Comparison of ENCODE assay signal across 26 cellular contexts in the genomic region with DNA sequence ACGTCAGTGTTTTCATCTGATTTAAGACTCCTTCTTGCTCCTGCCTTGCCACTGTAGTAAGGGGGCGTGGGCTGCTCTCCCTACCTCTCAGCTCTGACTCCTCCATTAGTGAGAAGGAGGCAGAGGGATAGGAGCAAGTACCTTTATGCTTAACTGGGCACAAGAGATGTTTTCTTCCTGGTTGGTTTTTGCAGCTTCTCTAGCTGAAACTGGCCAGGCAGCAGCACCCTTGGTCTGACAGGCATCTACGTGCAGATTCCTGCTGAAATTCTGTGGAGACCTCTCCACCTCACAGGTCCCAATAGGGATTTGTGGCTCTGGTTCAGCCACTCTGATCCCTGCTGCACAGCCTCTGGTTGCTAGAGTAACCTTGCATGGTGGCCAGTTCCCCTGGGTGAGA.
"Had no signal": no experiment of that assay in that cellular context is flagged by ENCODE, and none has a peak within 500 bp of the region (broad histone marks: within the 10 kb centered on the region; RNA-seq: fewer than 3 reads in every experiment).

No MANE protein-coding gene starts in this region.

- H3K27me3 Mint-ChIP-seq: brain had no signal

- DNase-seq: activated CD4-positive, alpha-beta memory T cell treated with anti-CD3 and anti-CD28 coated beads, Interleukin-2, amount 10 ng/mL, durations not matched to agents 7 days and 5 days; activated CD4-positive, alpha-beta T cell treated with anti-CD3 and anti-CD28 coated beads for 36 hours; activated CD4-positive, alpha-beta T cell treated with anti-CD3 and anti-CD28 coated beads, Interleukin-2, amount 10 ng/mL, durations not matched to agents 7 days and 5 days; activated CD4-positive, alpha-beta T cell treated with anti-CD3 and anti-CD28 coated beads, Interleukin-2, amount 50 U/mL, for 4 hours; activated CD4-positive, CD25-positive, alpha-beta regulatory T cell; activated CD4-positive, CD25-positive, alpha-beta regulatory T cell treated with anti-CD3 and anti-CD28 coated beads, Interleukin-2, amount 50 U/mL, for 72 hours; activated CD8-positive, alpha-beta memory T cell treated with anti-CD3 and anti-CD28 coated beads, Interleukin-2, amount 50 U/mL, for 48 hours; activated gamma-delta T cell; activated naive CD4-positive, alpha-beta T cell; activated naive CD4-positive, alpha-beta T cell treated with anti-CD3 and anti-CD28 coated beads, Interleukin-2, amount 10 ng/mL, durations not matched to agents 7 days and 5 days; activated naive CD8-positive, alpha-beta T cell treated with anti-CD3 and anti-CD28 coated beads, Interleukin-2, amount 10 ng/mL, durations not matched to agents 7 days and 5 days; activated T-cell treated with anti-CD3 and anti-CD28 coated beads for 4 hours; activated T-cell treated with anti-CD3 and anti-CD28 coated beads, Interleukin-2, amount 50 U/mL, for 24 hours; activated T-cell treated with anti-CD3 and anti-CD28 coated beads, Interleukin-2, amount 50 U/mL, for 72 hours; central memory CD4-positive, alpha-beta T cell; cerebellar nuclear complex; colonic mucosa; effector CD8-positive, alpha-beta T cell; foreskin fibroblast; T-helper 2 cell had no signal

- H3K4me1 Mint-ChIP-seq: activated CD4-positive, alpha-beta memory T cell treated with anti-CD3 and anti-CD28 coated beads, Interleukin-2, amount 10 ng/mL, durations not matched to agents 7 days and 5 days; activated CD4-positive, alpha-beta T cell treated with anti-CD3 and anti-CD28 coated beads for 36 hours; activated CD4-positive, alpha-beta T cell treated with anti-CD3 and anti-CD28 coated beads, Interleukin-2, amount 10 ng/mL, durations not matched to agents 7 days and 5 days; activated naive CD4-positive, alpha-beta T cell treated with anti-CD3 and anti-CD28 coated beads, Interleukin-2, amount 10 ng/mL, durations not matched to agents 7 days and 5 days had no signal

- H3K9me3 Mint-ChIP-seq: activated CD4-positive, alpha-beta memory T cell treated with anti-CD3 and anti-CD28 coated beads, Interleukin-2, amount 10 ng/mL, durations not matched to agents 7 days and 5 days; activated CD4-positive, alpha-beta T cell treated with anti-CD3 and anti-CD28 coated beads, Interleukin-2, amount 10 ng/mL, durations not matched to agents 7 days and 5 days; activated naive CD4-positive, alpha-beta T cell treated with anti-CD3 and anti-CD28 coated beads, Interleukin-2, amount 10 ng/mL, durations not matched to agents 7 days and 5 days; activated naive CD4-positive, alpha-beta T cell treated with anti-CD3 and anti-CD28 coated beads, Interleukin-2, amount 50 U/mL, for 72 hours; activated naive CD8-positive, alpha-beta T cell treated with anti-CD3 and anti-CD28 coated beads, Interleukin-2, amount 10 ng/mL, durations not matched to agents 7 days and 5 days; activated T-cell treated with anti-CD3 and anti-CD28 coated beads, Interleukin-2, amount 50 U/mL, for 24 hours; activated T-cell treated with anti-CD3 and anti-CD28 coated beads, Interleukin-2, amount 50 U/mL, for 72 hours had no signal

- H3K4me3 ChIP-seq: ascending aorta, breast epithelium, cardiac muscle cell, colonic mucosa had no signal

- H3K9me3 ChIP-seq: ascending aorta, breast epithelium, colonic mucosa had no signal

- H3K27ac ChIP-seq: ascending aorta, breast epithelium, cardiac muscle cell, colonic mucosa, epithelial cell of prostate had no signal

- H3K27ac Mint-ChIP-seq: activated CD4-positive, alpha-beta memory T cell treated with anti-CD3 and anti-CD28 coated beads, Interleukin-2, amount 10 ng/mL, durations not matched to agents 7 days and 5 days; activated CD4-positive, alpha-beta T cell treated with anti-CD3 and anti-CD28 coated beads for 36 hours; activated CD4-positive, alpha-beta T cell treated with anti-CD3 and anti-CD28 coated beads, Interleukin-2, amount 10 ng/mL, durations not matched to agents 7 days and 5 days; activated naive CD4-positive, alpha-beta T cell treated with anti-CD3 and anti-CD28 coated beads, Interleukin-2, amount 10 ng/mL, durations not matched to agents 7 days and 5 days; activated naive CD4-positive, alpha-beta T cell treated with anti-CD3 and anti-CD28 coated beads, Interleukin-2, amount 50 U/mL, for 72 hours; activated naive CD8-positive, alpha-beta T cell treated with anti-CD3 and anti-CD28 coated beads, Interleukin-2, amount 10 ng/mL, durations not matched to agents 7 days and 5 days; activated T-cell treated with anti-CD3 and anti-CD28 coated beads, Interleukin-2, amount 50 U/mL, for 24 hours; activated T-cell treated with anti-CD3 and anti-CD28 coated beads, Interleukin-2, amount 50 U/mL, for 72 hours had no signal

- H3K4me3 Mint-ChIP-seq: activated CD4-positive, alpha-beta memory T cell treated with anti-CD3 and anti-CD28 coated beads, Interleukin-2, amount 10 ng/mL, durations not matched to agents 7 days and 5 days; activated CD4-positive, alpha-beta T cell treated with anti-CD3 and anti-CD28 coated beads for 36 hours; activated CD4-positive, alpha-beta T cell treated with anti-CD3 and anti-CD28 coated beads, Interleukin-2, amount 10 ng/mL, durations not matched to agents 7 days and 5 days; activated naive CD4-positive, alpha-beta T cell treated with anti-CD3 and anti-CD28 coated beads, Interleukin-2, amount 10 ng/mL, durations not matched to agents 7 days and 5 days; activated naive CD8-positive, alpha-beta T cell treated with anti-CD3 and anti-CD28 coated beads, Interleukin-2, amount 10 ng/mL, durations not matched to agents 7 days and 5 days; activated T-cell treated with anti-CD3 and anti-CD28 coated beads, Interleukin-2, amount 50 U/mL, for 24 hours; activated T-cell treated with anti-CD3 and anti-CD28 coated beads, Interleukin-2, amount 50 U/mL, for 72 hours; brain had no signal

- H3K36me3 ChIP-seq: ascending aorta, breast epithelium, cardiac muscle cell, colonic mucosa had no signal

- ATAC-seq: activated CD4-positive, alpha-beta T cell treated with anti-CD3 and anti-CD28 coated beads for 36 hours; activated naive CD4-positive, alpha-beta T cell treated with anti-CD3 and anti-CD28 coated beads, Interleukin-2, amount 50 U/mL, for 72 hours; activated T-cell treated with anti-CD3 and anti-CD28 coated beads, Interleukin-2, amount 50 U/mL, for 72 hours had no signal

- H3K27me3 ChIP-seq: ascending aorta, breast epithelium, cardiac muscle cell, colonic mucosa had no signal

- H3K36me3 Mint-ChIP-seq: activated naive CD4-positive, alpha-beta T cell treated with anti-CD3 and anti-CD28 coated beads, Interleukin-2, amount 10 ng/mL, durations not matched to agents 7 days and 5 days; activated naive CD4-positive, alpha-beta T cell treated with anti-CD3 and anti-CD28 coated beads, Interleukin-2, amount 50 U/mL, for 72 hours; activated naive CD8-positive, alpha-beta T cell treated with anti-CD3 and anti-CD28 coated beads, Interleukin-2, amount 10 ng/mL, durations not matched to agents 7 days and 5 days; brain had no signal

- H3K4me1 ChIP-seq: ascending aorta, breast epithelium, colonic mucosa had no signal
